In genomic region chr6:80183019-80183418, GRCh38 we compare ENCODE assay signal across 1 cellular context.
TF ChIP-seq lines count a peak whose summit lies in the region.

No MANE protein-coding gene starts in this region.

TF ChIP-seq in IMR-90, 13 proteins besides CTCF, POLR2A, EP300 and RAD21 (continued from another document):
- no peak for TF ChIP-seq USF2 (IDR thresholded peaks at IDR 0.05; ENCODE audit: low read depth, low read length)
- TF ChIP-seq MAZ (IDR thresholded peaks at IDR 0.05; ENCODE audit: borderline replicate concordance, low read depth, low read length) = no peak
- TF ChIP-seq FOS (IDR thresholded peaks at IDR 0.05; ENCODE audit: low read depth, low read length) = no peak
- no peak for TF ChIP-seq RFX5 (IDR thresholded peaks at IDR 0.05; ENCODE audit: low read depth, low read length)
- no peak for TF ChIP-seq CHD1 (IDR thresholded peaks at IDR 0.05; ENCODE audit: low read depth, low read length)
- no peak for TF ChIP-seq CEBPB (IDR thresholded peaks at IDR 0.05; ENCODE audit: low read depth, low read length)
